8 cellular contexts compared by ENCODE assay signal in the genomic region with DNA sequence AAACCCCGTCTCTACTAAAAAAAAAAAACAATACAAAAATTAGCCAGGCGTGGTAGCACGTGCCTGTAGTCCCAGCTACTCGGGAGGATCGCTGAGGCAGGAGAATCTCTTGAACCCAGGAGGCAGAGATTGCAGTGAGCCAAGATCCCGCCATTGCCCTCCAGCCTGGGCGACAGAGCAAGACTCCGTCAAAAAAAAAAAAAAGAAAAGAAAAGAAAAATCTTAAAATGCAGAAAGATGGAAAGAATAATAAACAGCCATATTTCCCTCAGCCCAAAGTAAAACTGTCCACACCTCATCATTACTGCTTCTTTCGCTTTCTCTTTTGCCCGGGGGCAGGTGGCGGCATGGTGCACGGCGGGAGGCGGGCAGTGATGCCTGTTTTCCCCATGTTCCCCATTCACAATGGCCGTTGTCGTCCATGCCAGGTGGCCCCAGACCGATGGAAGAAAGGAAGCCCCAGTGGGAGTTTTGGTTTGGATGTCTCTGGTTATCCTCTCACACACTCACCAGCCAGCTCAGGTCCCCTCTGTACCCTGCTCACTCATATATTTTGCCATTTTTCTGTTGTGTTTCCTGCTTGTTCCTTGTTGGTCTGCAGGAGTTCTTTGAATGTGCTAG. TPM values are rescaled to one million over a fixed set of nuclear protein-coding genes. Genes with fewer than 3 reads are reported as not detected.
DNase-seq lines count a peak whose midpoint lies in the region; ATAC-seq and TF ChIP-seq lines count a peak whose summit lies in the region.

No MANE protein-coding gene starts in this region.

- no peak overlapping the region for H4K91ac ChIP-seq in IMR-90 (ENCODE audit: insufficient read depth, low read depth, low read length)

- CTCF ChIA-PET in BJ (lab: Yijun Ruan, JAX) (interaction anchor here (0.7 to 1.6 kb wide), 3 partner anchors 13 to 15 kb away, joined by 3 to 5 read pairs (median 4); no protein-coding TSS in a partner anchor), IMR-90 (lab: Yijun Ruan, JAX) (no interaction called here)
- CTCF ChIA-PET in naive thymus-derived CD4-positive, alpha-beta T cell (lab: Charles Lee) = interaction anchor here (0.7 kb wide), 1 partner anchor 563 kb away, joined by 5 read pairs; no protein-coding TSS in a partner anchor

- no peak overlapping the region for H2BK20ac ChIP-seq in IMR-90 (ENCODE audit: low read depth, low read length)

- H2BK120ac ChIP-seq in IMR-90 (ENCODE audit: low read depth, low read length) = no peak overlapping the region

- H4K20me1 ChIP-seq in IMR-90 (ENCODE audit: insufficient read depth, low read length) = no peaks in the 10 kb centered on the region

- TF ChIP-seq POLR2A in IMR-90 (IDR thresholded peaks at IDR 0.05; ENCODE audit: low read depth, low read length) = no peak
- TF ChIP-seq POLR2A in ovary (IDR thresholded peaks at IDR 0.05) = no peak

- ATAC-seq in IMR-90 (ENCODE audit: low read depth) = no peak
- peak; percentile 74 for ATAC-seq in naive thymus-derived CD4-positive, alpha-beta T cell

- H2AK9ac ChIP-seq in IMR-90 (replicated peaks; ENCODE audit: low read depth, low read length, poor library complexity) = no peak overlapping the region

- H2BK5ac ChIP-seq in IMR-90 (ENCODE audit: low read depth, low read length, poor library complexity, severe bottlenecking) = no peak overlapping the region

- H2AK5ac ChIP-seq in IMR-90 (ENCODE audit: low read depth, low read length) = no peak overlapping the region

- TF ChIP-seq EP300 in ovary (IDR thresholded peaks at IDR 0.05) = no peak

- dilution Hi-C loops in IMR-90 (cut with HindIII; ENCODE audit: low sequenced_read_pairs, unreplicated experiment) = no loop called here

- no peaks in the 10 kb centered on the region for H3K4me1 ChIP-seq in IMR-90 (ENCODE audit: control insufficient read depth, insufficient read depth, low read length)
- H3K4me1 ChIP-seq in naive thymus-derived CD4-positive, alpha-beta T cell (ENCODE audit: control insufficient read depth in 2 of 2, insufficient read depth in 2 of 2, low read length in 2 of 2) = peaks cover 0 to 4% of the 10 kb centered on the region in 2 donors
- H3K4me1 ChIP-seq in ovary (ENCODE audit: insufficient read depth) = peaks cover 2% of the 10 kb centered on the region

- no TSS peak for BruUV-seq in IMR-90 (replicated peaks; lab: Mats Ljungman, UMichigan)

- peak overlapping the region; percentile 87 to 98 (median 94) for H3K27ac Mint-ChIP-seq in naive thymus-derived CD4-positive, alpha-beta T cell

- H3K4me3 ChIP-seq in BJ (ENCODE audit: low read depth, low read length) = peak overlapping the region; percentile 24
- H3K4me3 ChIP-seq in IMR-90 (ENCODE audit: insufficient read depth, low read depth, low read length) = no peak overlapping the region
- peak overlapping the region; percentile 55 for H3K4me3 ChIP-seq in naive thymus-derived CD4-positive, alpha-beta T cell (ENCODE audit: low read length)
- no peak overlapping the region for H3K4me3 ChIP-seq in ovary

- no peak overlapping the region for H3K14ac ChIP-seq in IMR-90 (replicated peaks; ENCODE audit: low read depth, low read length)

- H3K4me2 ChIP-seq in IMR-90 (ENCODE audit: low read depth, low read length) = peak overlapping the region; percentile 66; the same call in 1 of the 2 replicates

- no peak overlapping the region for H3K4ac ChIP-seq in IMR-90 (ENCODE audit: low read depth, low read length)

- H3K27me3 ChIP-seq in BJ (ENCODE audit: control insufficient read depth, insufficient read depth, low read length) = peaks cover 2% of the 10 kb centered on the region; the same call in 1 of the 2 replicates
- peaks cover 5% of the 10 kb centered on the region for H3K27me3 ChIP-seq in IMR-90 (ENCODE audit: control insufficient read depth, insufficient read depth, low read length)
- H3K27me3 ChIP-seq in naive thymus-derived CD4-positive, alpha-beta T cell (ENCODE audit: control insufficient read depth in 2 of 2, insufficient read depth in 2 of 2, low read length in 2 of 2) = no peaks in the 10 kb centered on the region
- no peaks in the 10 kb centered on the region for H3K27me3 ChIP-seq in ovary

- H3K9ac ChIP-seq in IMR-90 (ENCODE audit: low read depth, low read length) = no peak overlapping the region

- POLR2A ChIA-PET in BJ (lab: Charles Lee) (interaction anchor here (0.5 kb wide), 1 partner anchor 16 kb away, joined by 13 read pairs; no protein-coding TSS in a partner anchor), IMR-90 (lab: Charles Lee; ENCODE audit: unreplicated experiment) (no interaction called here)
- POLR2A ChIA-PET in naive thymus-derived CD4-positive, alpha-beta T cell (lab: Charles Lee) = interaction anchor here (1.0 kb wide), 1 partner anchor 14 kb away, joined by 3 read pairs; no protein-coding TSS in a partner anchor

- no peak overlapping the region for H2BK15ac ChIP-seq in IMR-90 (ENCODE audit: low read depth, low read length)

- H4K5ac ChIP-seq in IMR-90 (ENCODE audit: low read depth, low read length) = no peak overlapping the region

- H2AFZ ChIP-seq in IMR-90 (replicated peaks; ENCODE audit: low read length, poor library complexity) = peak overlapping the region; percentile 40

- no peaks in the 10 kb centered on the region for H3K9me1 ChIP-seq in IMR-90 (ENCODE audit: insufficient read depth, low read length)

- no peak overlapping the region for H4K8ac ChIP-seq in IMR-90 (ENCODE audit: low read depth in 2 of 2, low read length in 2 of 2)

- WGBS in IMR-90 (ENCODE audit: extremely low coverage in 2 of 2, insufficient read length in 1 of 2), 2 experiments = 57% methylated on average over 1 of the region's 17 CpGs; no CpG with 5 or more reads in 1 of the 2 experiments
- 62 to 73% (median 65%) methylated on average over 17 of the region's 17 CpGs for WGBS in ovary, 3 donors

- H3K27ac ChIP-seq in IMR-90 (ENCODE audit: insufficient read depth, low read length) = no peak overlapping the region
- peak overlapping the region; percentile 75 for H3K27ac ChIP-seq in naive thymus-derived CD4-positive, alpha-beta T cell (ENCODE audit: low read depth, low read length)
- no peak overlapping the region for H3K27ac ChIP-seq in ovary

- H3K9me3 Mint-ChIP-seq in naive thymus-derived CD4-positive, alpha-beta T cell = peaks cover 0 to 2% (median 0%) of the 10 kb centered on the region in 11 donors

- intact Hi-C loops in IMR-90 (cut with micrococcal nuclease) = no loop called here
- intact Hi-C loops in naive thymus-derived CD4-positive, alpha-beta T cell (cut with micrococcal nuclease) = loop anchor here in 1 of 2 donors (1.0 kb wide), 1 partner anchor 37 kb away; a partner anchor contains a TSS
- intact Hi-C loops in ovary (cut with DNase I) = no loop called here

- no peak overlapping the region for H3K56ac ChIP-seq in IMR-90 (ENCODE audit: extremely low read depth, insufficient read depth, low read length)

- no peak for TF ChIP-seq CTCF in BJ (IDR thresholded peaks at IDR 0.05; ENCODE audit: insufficient read depth, low read depth, low read length)
- no peak for TF ChIP-seq CTCF in IMR-90 (conservative IDR thresholded peaks at IDR 0.05; ENCODE audit: low read depth, low read length)
- no peak for TF ChIP-seq CTCF in ovary (IDR thresholded peaks at IDR 0.05)

- H3K27me3 Mint-ChIP-seq in naive thymus-derived CD4-positive, alpha-beta T cell = no peaks in the 10 kb centered on the region

- H3K4me1 Mint-ChIP-seq in naive thymus-derived CD4-positive, alpha-beta T cell = peaks cover 6 to 13% (median 12%) of the 10 kb centered on the region in 7 donors

- no peak for TF ChIP-seq RAD21 in IMR-90 (IDR thresholded peaks at IDR 0.05; ENCODE audit: low read length)

- H3K9me3 ChIP-seq in IMR-90 (ENCODE audit: control insufficient read depth, insufficient read depth, low read length) = no peaks in the 10 kb centered on the region
- no peaks in the 10 kb centered on the region for H3K9me3 ChIP-seq in naive thymus-derived CD4-positive, alpha-beta T cell (ENCODE audit: control insufficient read depth in 2 of 3, low read length in 3 of 3)
- no peaks in the 10 kb centered on the region for H3K9me3 ChIP-seq in ovary

- no peaks in the 10 kb centered on the region for H3K36me3 Mint-ChIP-seq in naive thymus-derived CD4-positive, alpha-beta T cell

- no peak overlapping the region for H3K18ac ChIP-seq in IMR-90 (ENCODE audit: low read depth, low read length)

- in situ Hi-C loops in IMR-90 (cut with MboI; ENCODE audit: low sequenced_read_pairs) = loop anchor here (25.0 kb wide), 1 partner anchor 616 kb away; no protein-coding TSS in a partner anchor

- no peak for DNase-seq in BJ (ENCODE audit: low read depth)
- DNase-seq in IMR-90 = no peak
- peak; percentile 9 for DNase-seq in activated T-cell treated with anti-CD3 and anti-CD28 coated beads for 24 hours (ENCODE audit: low read depth)
- DNase-seq in naive thymus-derived CD4-positive, alpha-beta T cell = peak in 7 of 9 donors; percentile 13 to 53 (median 46)
- no peak for DNase-seq in NCI-H187 (lab: John Stamatoyannopoulos, UW)
- DNase-seq in SKM-1 (lab: John Stamatoyannopoulos, UW; ENCODE audit: unreplicated experiment) = no peak
- no peak for DNase-seq in nucleus accumbens (lab: John Stamatoyannopoulos, UW)
- no peak for DNase-seq in ovary

- no peaks in the 10 kb centered on the region for H3K36me3 ChIP-seq in BJ (ENCODE audit: control insufficient read depth, insufficient read depth, low read length)
- H3K36me3 ChIP-seq in IMR-90 (ENCODE audit: control insufficient read depth, insufficient read depth, low read length) = no peaks in the 10 kb centered on the region
- H3K36me3 ChIP-seq in naive thymus-derived CD4-positive, alpha-beta T cell (ENCODE audit: control insufficient read depth in 2 of 3, insufficient read depth in 3 of 3, low read length in 3 of 3) = no peaks in the 10 kb centered on the region
- no peaks in the 10 kb centered on the region for H3K36me3 ChIP-seq in ovary

- no peak overlapping the region for H3K23ac ChIP-seq in IMR-90 (ENCODE audit: low read depth, low read length)

- peak overlapping the region; percentile 70 to 98 (median 92) for H3K4me3 Mint-ChIP-seq in naive thymus-derived CD4-positive, alpha-beta T cell

- no peaks in the 10 kb centered on the region for H3K79me1 ChIP-seq in IMR-90 (ENCODE audit: low read depth in 1 of 2, low read length in 2 of 2)

RNA-seq across cellular contexts. Expression of a gene that starts 37.0 kb away (rescaled TPM):
- 29.8 and 50.7 TPM in 2 replicates for polyA plus RNA-seq in BJ (2011; rRNA removed)
- 18.7 and 26.4 TPM in 2 replicates for polyA minus RNA-seq in BJ (2011; rRNA and poly(A)+ RNA removed)
- 23.3 and 25.0 TPM in 2 replicates for total RNA-seq in IMR-90 (2012; rRNA removed)
- 49.5 and 54.5 TPM in 2 replicates for polyA plus RNA-seq in IMR-90 (2012; rRNA removed)
- 32.8 and 68.4 TPM in 2 replicates for polyA plus RNA-seq in IMR-90 (2012; cell fraction: cytosol; rRNA removed)
- 12.5 and 28.3 TPM in 2 replicates for polyA plus RNA-seq in IMR-90 (2012; cell fraction: nucleus; rRNA removed; ENCODE audit: low replicate concordance)
- total RNA-seq in naive thymus-derived CD4-positive, alpha-beta T cell = 10 to 100 TPM in 4 of 5 experiments, 1 to 10 TPM in 1; 9.5 to 15.0 (median 12.1) TPM
- 10 to 100 TPM; 22.7 to 34.1 TPM for polyA plus RNA-seq in naive thymus-derived CD4-positive, alpha-beta T cell
- 10 to 100 TPM; 21.6 to 62.8 (median 36.6) TPM for total RNA-seq in ovary
- polyA plus RNA-seq in ovary = 10 to 100 TPM in 1 of 2 donors, 1 to 10 TPM in 1; 6.6 to 32.5 TPM

RNA-seq across cellular contexts. Expression of a gene that starts 52.8 kb away (rescaled TPM):
- polyA plus RNA-seq in BJ (2011; rRNA removed) (2.1 and 2.4 TPM in 2 replicates), IMR-90 (2012; rRNA removed) (10.5 and 14.0 TPM in 2 replicates), ovary (10 to 100 TPM in 1 of 2 donors, 1 to 10 TPM in 1; 1.5 to 14.5 TPM)
- polyA minus RNA-seq in BJ (2011; rRNA and poly(A)+ RNA removed) = 2.5 and 6.6 TPM in 2 replicates
- total RNA-seq in IMR-90 (2012; rRNA removed) (1.8 and 1.9 TPM in 2 replicates), ovary (10 to 100 TPM; 16.3 to 57.7 (median 37.5) TPM)
- 5.5 and 10.5 TPM in 2 replicates for polyA plus RNA-seq in IMR-90 (2012; cell fraction: cytosol; rRNA removed)
- 18.8 and 32.7 TPM in 2 replicates for polyA plus RNA-seq in IMR-90 (2012; cell fraction: nucleus; rRNA removed; ENCODE audit: low replicate concordance)
- 10 to 100 TPM; 20.1 to 46.2 (median 23.6) TPM for total RNA-seq in naive thymus-derived CD4-positive, alpha-beta T cell
- polyA plus RNA-seq in naive thymus-derived CD4-positive, alpha-beta T cell = 1 to 10 TPM; 2.0 to 4.0 TPM

Comparison
In these comparisons a context has a peak if more than half of its experiments do, and no peak if none do; other contexts are left out.
1. DNase-seq: peak in activated T-cell treated with anti-CD3 and anti-CD28 coated beads for 24 hours (single experiment) and naive thymus-derived CD4-positive, alpha-beta T cell (7 of 9); none in BJ (single experiment), IMR-90 (single experiment), NCI-H187 (0 of 2), SKM-1 (single experiment), nucleus accumbens (0 of 56) and ovary (0 of 5).
2. H3K4me3 ChIP-seq: peak in BJ (single experiment) and naive thymus-derived CD4-positive, alpha-beta T cell (single experiment); none in IMR-90 (single experiment) and ovary (single experiment).